ENCODE assay signal across 16 cellular contexts in genomic region chr19:10680545-10681135, GRCh38.
"Had no signal": no experiment of that assay in that cellular context is flagged by ENCODE, and none has a peak within 500 bp of the region (broad histone marks: within the 10 kb centered on the region; RNA-seq: fewer than 3 reads in every experiment).

No MANE protein-coding gene starts in this region.

- H3K4me3 ChIP-seq: lower lobe of right lung, suprapubic skin, transverse colon, vagina had no signal

- H3K9me3 ChIP-seq: lower lobe of right lung, suprapubic skin, transverse colon, vagina had no signal

- ATAC-seq: activated CD8-positive, alpha-beta T cell treated with anti-CD3 and anti-CD28 coated beads for 36 hours; lower lobe of right lung; stimulated activated naive CD8-positive, alpha-beta T cell treated with anti-CD3 and anti-CD28 coated beads, Interleukin-15, Interleukin-2, amounts not matched to agents 100 U/mL and 50 U/mL, for 24 hours; T-cell had no signal

- H3K4me3 Mint-ChIP-seq: activated CD8-positive, alpha-beta T cell treated with anti-CD3 and anti-CD28 coated beads for 36 hours; activated naive CD4-positive, alpha-beta T cell treated with anti-CD3 and anti-CD28 coated beads, Interleukin-2, amount 10 ng/mL, durations not matched to agents 7 days and 5 days; natural killer cell had no signal

- H3K27ac Mint-ChIP-seq: activated CD8-positive, alpha-beta T cell treated with anti-CD3 and anti-CD28 coated beads for 36 hours; activated naive CD4-positive, alpha-beta T cell treated with anti-CD3 and anti-CD28 coated beads, Interleukin-2, amount 10 ng/mL, durations not matched to agents 7 days and 5 days; activated T-helper 2 cell treated with anti-CD3 and anti-CD28 coated beads, Interferon-gamma antibody, Interleukin-2, Interleukin-4, amounts not matched to agents 10 μg/mL and 5 μg/mL and 100 μg/mL, durations not matched to agents 14 hours and 24 hours and 36 hours; T-cell had no signal

- DNase-seq: activated CD4-positive, alpha-beta T cell treated with anti-CD3 and anti-CD28 coated beads for 48 hours; activated CD4-positive, CD25-positive, alpha-beta regulatory T cell; activated CD8-positive, alpha-beta T cell treated with anti-CD3 and anti-CD28 coated beads for 36 hours; activated naive CD4-positive, alpha-beta T cell treated with anti-CD3 and anti-CD28 coated beads, Interleukin-2, amount 10 ng/mL, durations not matched to agents 7 days and 5 days; activated T-cell treated with anti-CD3 and anti-CD28 coated beads, Interleukin-2, amount 50 U/mL, for 1 hour; effector CD8-positive, alpha-beta T cell; lower lobe of right lung; natural killer cell; retina; stimulated activated naive CD8-positive, alpha-beta T cell treated with anti-CD3 and anti-CD28 coated beads, Interleukin-15, Interleukin-2, amounts not matched to agents 100 U/mL and 50 U/mL, for 24 hours; T-cell; T-helper 9 cell; transverse colon had no signal

- H3K27ac ChIP-seq: lower lobe of right lung, suprapubic skin, transverse colon, vagina had no signal

- H3K9me3 Mint-ChIP-seq: activated CD8-positive, alpha-beta T cell treated with anti-CD3 and anti-CD28 coated beads for 36 hours; activated naive CD4-positive, alpha-beta T cell treated with anti-CD3 and anti-CD28 coated beads, Interleukin-2, amount 10 ng/mL, durations not matched to agents 7 days and 5 days; activated T-helper 2 cell treated with anti-CD3 and anti-CD28 coated beads, Interferon-gamma antibody, Interleukin-2, Interleukin-4, amounts not matched to agents 10 μg/mL and 5 μg/mL and 100 μg/mL, durations not matched to agents 14 hours and 24 hours and 36 hours; natural killer cell; T-cell had no signal

- H3K27me3 ChIP-seq: suprapubic skin, transverse colon, vagina had no signal

- H3K4me1 ChIP-seq: lower lobe of right lung, transverse colon, vagina had no signal

- H3K4me1 Mint-ChIP-seq: activated naive CD4-positive, alpha-beta T cell treated with anti-CD3 and anti-CD28 coated beads, Interleukin-2, amount 10 ng/mL, durations not matched to agents 7 days and 5 days; T-cell had no signal

- H3K27me3 Mint-ChIP-seq: activated CD8-positive, alpha-beta T cell treated with anti-CD3 and anti-CD28 coated beads for 36 hours; activated naive CD4-positive, alpha-beta T cell treated with anti-CD3 and anti-CD28 coated beads, Interleukin-2, amount 10 ng/mL, durations not matched to agents 7 days and 5 days; T-cell had no signal
